In genomic region chr14:53509845-53510244, GRCh38 we compare ENCODE assay signal across 14 cellular contexts.
DNase-seq lines count a peak whose midpoint lies in the region; ATAC-seq and TF ChIP-seq lines count a peak whose summit lies in the region.
"Had no signal": no experiment of that assay in that cellular context is flagged by ENCODE, and none has a peak within 500 bp of the region (broad histone marks: within the 10 kb centered on the region; RNA-seq: fewer than 3 reads in every experiment).

No MANE protein-coding gene starts in this region.

- dilution Hi-C loops in IMR-90 (cut with HindIII; ENCODE audit: low sequenced_read_pairs, unreplicated experiment), result no loop called here

- in situ Hi-C loops in IMR-90 (cut with MboI; ENCODE audit: low sequenced_read_pairs), result no loop called here
- in situ Hi-C loops in KBM-7 (cut with MboI; ENCODE audit: low pct_unique_long_range_greater_than_20kb, low sequenced_read_pairs), result no loop called here

- ATAC-seq in IMR-90 (ENCODE audit: low read depth), result peak; percentile 55
- ATAC-seq in HG02840 (IDR thresholded peaks at IDR 0.05; ENCODE audit: low FRiP score, unreplicated experiment), result no peak
- ATAC-seq in GM21737 (IDR thresholded peaks at IDR 0.05; ENCODE audit: unreplicated experiment), result no peak
- ATAC-seq: T-helper 17 cell had no signal

- TF ChIP-seq POLR2A in IMR-90 (IDR thresholded peaks at IDR 0.05; ENCODE audit: low read depth, low read length), result no peak
- TF ChIP-seq POLR2A in esophagus squamous epithelium (IDR thresholded peaks at IDR 0.05), result no peak
- TF ChIP-seq POLR2A in thyroid gland (IDR thresholded peaks at IDR 0.05), result no peak

- H3K27ac ChIP-seq in IMR-90 (ENCODE audit: insufficient read depth, low read length) (peak overlapping the region; percentile 92), esophagus squamous epithelium (peak overlapping the region; percentile 76 to 85 (median 81)), thyroid gland (peak overlapping the region; percentile 70 to 89 (median 71))

- CTCF ChIA-PET in IMR-90 (lab: Yijun Ruan, JAX), result no interaction called here

- H2BK15ac ChIP-seq in IMR-90 (ENCODE audit: low read depth, low read length), result peak overlapping the region; percentile 99

- H3K23ac ChIP-seq in IMR-90 (ENCODE audit: low read depth, low read length), result peak overlapping the region; percentile 90

- H2BK20ac ChIP-seq in IMR-90 (ENCODE audit: low read depth, low read length), result peak overlapping the region; percentile 99

- peak overlapping the region; percentile 88 to 99 for H4K8ac ChIP-seq in IMR-90 (ENCODE audit: low read depth in 2 of 2, low read length in 2 of 2)

- intact Hi-C loops in IMR-90 (cut with micrococcal nuclease), result no loop called here
- intact Hi-C loops in esophagus squamous epithelium (cut with DNase I), result no loop called here
- intact Hi-C loops in thyroid gland (cut with DNase I), result no loop called here

- H2BK5ac ChIP-seq in IMR-90 (ENCODE audit: low read depth, low read length, poor library complexity, severe bottlenecking), result peak overlapping the region; percentile 83

- no peaks in the 10 kb centered on the region for H3K79me1 ChIP-seq in IMR-90 (ENCODE audit: low read depth in 1 of 2, low read length in 2 of 2)

- peak overlapping the region; percentile 96 for H2BK120ac ChIP-seq in IMR-90 (ENCODE audit: low read depth, low read length)

- H3K4me3 ChIP-seq in IMR-90 (ENCODE audit: insufficient read depth, low read depth, low read length) (no peak overlapping the region), esophagus squamous epithelium (no peak overlapping the region), thyroid gland (replicated peaks in 1 of 3) (no peak overlapping the region)

- POLR2A ChIA-PET in IMR-90 (lab: Charles Lee; ENCODE audit: unreplicated experiment), result no interaction called here

- H3K27me3 ChIP-seq in IMR-90 (ENCODE audit: control insufficient read depth, insufficient read depth, low read length), result no peaks in the 10 kb centered on the region
- H3K27me3 ChIP-seq in esophagus squamous epithelium, result no peaks in the 10 kb centered on the region
- no peaks in the 10 kb centered on the region for H3K27me3 ChIP-seq in thyroid gland

- TF ChIP-seq CTCF in IMR-90 (conservative IDR thresholded peaks at IDR 0.05; ENCODE audit: low read depth, low read length), result no peak
- TF ChIP-seq CTCF in esophagus squamous epithelium (IDR thresholded peaks at IDR 0.05), result no peak
- no peak for TF ChIP-seq CTCF in thyroid gland (IDR thresholded peaks at IDR 0.05)

- WGBS in IMR-90 (ENCODE audit: extremely low coverage in 2 of 2, insufficient read length in 1 of 2), 2 experiments, result no CpG with 5 or more reads among the region's 5 CpGs
- WGBS in esophagus squamous epithelium, 2 donors, result 32 to 38% methylated on average over 5 of the region's 5 CpGs
- WGBS in thyroid gland, 2 donors, result 21 to 31% methylated on average over 5 of the region's 5 CpGs

- H3K14ac ChIP-seq in IMR-90 (replicated peaks; ENCODE audit: low read depth, low read length), result peak overlapping the region; percentile 99

- peak overlapping the region; percentile 97 for H3K4ac ChIP-seq in IMR-90 (ENCODE audit: low read depth, low read length)

- H3K4me2 ChIP-seq in IMR-90 (ENCODE audit: low read depth, low read length), result no peak overlapping the region

- peaks cover 17% of the 10 kb centered on the region for H3K9me1 ChIP-seq in IMR-90 (ENCODE audit: insufficient read depth, low read length)

- DNase-seq in IMR-90, result peak; percentile 70
- no peak for DNase-seq in esophagus squamous epithelium (lab: John Stamatoyannopoulos, UW)
- peak; percentile 33 for DNase-seq in mucosa of gallbladder (ENCODE audit: low spot score)
- peak; percentile 80 to 85 for DNase-seq in thyroid gland
- no peak for DNase-seq in NOMO-1 treated with DMSO at 0.1 percent for 48 hours (lab: John Stamatoyannopoulos, UW; ENCODE audit: unreplicated experiment)
- DNase-seq in KBM-7, result no peak
- DNase-seq: activated CD8-positive, alpha-beta memory T cell treated with anti-CD3 and anti-CD28 coated beads for 24 hours; activated naive CD8-positive, alpha-beta T cell treated with anti-CD3 and anti-CD28 coated beads for 36 hours; effector CD8-positive, alpha-beta T cell; NCI-H146; occipital lobe; T-helper 17 cell had no signal

- H3K18ac ChIP-seq in IMR-90 (ENCODE audit: low read depth, low read length), result peak overlapping the region; percentile 88

- H4K91ac ChIP-seq in IMR-90 (ENCODE audit: insufficient read depth, low read depth, low read length), result peak overlapping the region; percentile 100

- peak overlapping the region; percentile 81 for H3K56ac ChIP-seq in IMR-90 (ENCODE audit: extremely low read depth, insufficient read depth, low read length)

- H2AFZ ChIP-seq in IMR-90 (replicated peaks; ENCODE audit: low read length, poor library complexity), result peak overlapping the region; percentile 81

- no peaks in the 10 kb centered on the region for H4K20me1 ChIP-seq in IMR-90 (ENCODE audit: insufficient read depth, low read length)

- TF ChIP-seq RAD21 in IMR-90 (IDR thresholded peaks at IDR 0.05; ENCODE audit: low read length), result no peak

- no peaks in the 10 kb centered on the region for H3K9me3 ChIP-seq in IMR-90 (ENCODE audit: control insufficient read depth, insufficient read depth, low read length)
- H3K9me3 ChIP-seq in esophagus squamous epithelium, result no peaks in the 10 kb centered on the region
- H3K9me3 ChIP-seq in thyroid gland, result no peaks in the 10 kb centered on the region

- H3K9ac ChIP-seq in IMR-90 (ENCODE audit: low read depth, low read length), result peak overlapping the region; percentile 56

- no TSS peak for BruUV-seq in IMR-90 (replicated peaks; lab: Mats Ljungman, UMichigan)

- peaks cover 14% of the 10 kb centered on the region for H3K4me1 ChIP-seq in IMR-90 (ENCODE audit: control insufficient read depth, insufficient read depth, low read length)
- peaks cover 6 to 27% (median 10%) of the 10 kb centered on the region in 3 donors for H3K4me1 ChIP-seq in esophagus squamous epithelium
- peaks cover 11 to 16% of the 10 kb centered on the region in 2 donors for H3K4me1 ChIP-seq in thyroid gland

- peak overlapping the region; percentile 36 for H4K5ac ChIP-seq in IMR-90 (ENCODE audit: low read depth, low read length)

- H2AK5ac ChIP-seq in IMR-90 (ENCODE audit: low read depth, low read length), result peak overlapping the region; percentile 97

- peak overlapping the region; percentile 80 for H2AK9ac ChIP-seq in IMR-90 (replicated peaks; ENCODE audit: low read depth, low read length, poor library complexity)

- H3K36me3 ChIP-seq in IMR-90 (ENCODE audit: control insufficient read depth, insufficient read depth, low read length), result no peaks in the 10 kb centered on the region
- H3K36me3 ChIP-seq in esophagus squamous epithelium, result no peaks in the 10 kb centered on the region
- H3K36me3 ChIP-seq in thyroid gland, result no peaks in the 10 kb centered on the region

TF ChIP-seq in IMR-90, 13 proteins besides CTCF, POLR2A, EP300 and RAD21:
- TF ChIP-seq NFE2L2 (IDR thresholded peaks at IDR 0.05; ENCODE audit: low read depth, low read length) (no peak), SMC3 (IDR thresholded peaks at IDR 0.05; ENCODE audit: low read depth, low read length) (no peak), MAFK (IDR thresholded peaks at IDR 0.05; ENCODE audit: low read depth, low read length) (no peak), RCOR1 (IDR thresholded peaks at IDR 0.05; ENCODE audit: insufficient replicate concordance, low read length) (no peak), MXI1 (IDR thresholded peaks at IDR 0.05; ENCODE audit: borderline replicate concordance, low read depth, low read length) (no peak; the same call in 1 of the 2 replicates)

Comparison
In these comparisons a context has a peak if more than half of its experiments do, and no peak if none do; other contexts are left out.
1. DNase-seq: peak in IMR-90 (single experiment), mucosa of gallbladder (single experiment) and thyroid gland (2 of 2); none in esophagus squamous epithelium (single experiment), NOMO-1 treated with DMSO at 0.1 percent for 48 hours (single experiment) and KBM-7 (single experiment).
2. Peak in every context shown above with its lines, with median percentiles within 50 percentile points of each other: H3K27ac ChIP-seq.